Comparison of ENCODE assay signal across 18 cellular contexts in the genomic region with DNA sequence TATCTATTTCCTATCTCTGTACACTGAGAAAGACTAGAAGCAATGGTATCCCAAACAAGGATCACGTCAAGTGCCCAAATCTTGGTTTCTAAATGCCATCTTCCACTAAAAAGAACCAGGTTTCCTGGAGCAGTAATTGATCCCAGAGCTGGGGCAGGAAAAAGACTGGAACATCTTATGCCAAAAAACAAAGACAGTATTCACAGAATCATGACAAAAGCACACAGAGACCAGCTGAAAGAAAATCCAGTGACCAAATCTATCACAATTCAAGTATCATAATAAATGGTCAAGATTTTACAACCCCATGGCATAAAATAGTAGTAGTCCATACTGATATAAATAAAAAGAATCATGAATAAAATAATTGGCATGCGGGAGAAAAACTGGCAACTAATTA. TPM values are rescaled to one million over a fixed set of nuclear protein-coding genes. Genes with fewer than 3 reads are reported as not detected.
A peak's percentile ranks its signal among the peaks of the same experiment; 100 is the strongest.
DNase-seq lines count a peak whose midpoint lies in the region; ATAC-seq lines count a peak whose summit lies in the region.
"Had no signal": no experiment of that assay in that cellular context is flagged by ENCODE, and none has a peak within 500 bp of the region (broad histone marks: within the 10 kb centered on the region; RNA-seq: fewer than 3 reads in every experiment).

No MANE protein-coding gene starts in this region.

- no peaks in the 10 kb centered on the region for H3K9me3 Mint-ChIP-seq in stimulated activated memory B cell treated with anti-CD40 and anti-IgM and Interleukin-4, amounts not matched to agents 10 μg/mL and 1 μg/mL and 100 μg/mL, for 72 hours
- H3K9me3 Mint-ChIP-seq: CD4-positive, CD25-positive, alpha-beta regulatory T cell; CD8-positive, alpha-beta memory T cell; H9 had no signal

- no peak overlapping the region for H3K27ac Mint-ChIP-seq in stimulated activated memory B cell treated with anti-CD40 and anti-IgM and Interleukin-4, amounts not matched to agents 10 μg/mL and 1 μg/mL and 100 μg/mL, for 72 hours
- H3K27ac Mint-ChIP-seq: B cell, H9 had no signal

- H3K27me3 Mint-ChIP-seq in stimulated activated memory B cell treated with anti-CD40 and anti-IgM and Interleukin-4, amounts not matched to agents 10 μg/mL and 1 μg/mL and 100 μg/mL, for 72 hours, result no peaks in the 10 kb centered on the region
- H3K27me3 Mint-ChIP-seq: B cell; CD4-positive, CD25-positive, alpha-beta regulatory T cell; CD8-positive, alpha-beta memory T cell had no signal

- no peak for ATAC-seq in stimulated activated memory B cell treated with anti-CD40 and anti-IgM and Interleukin-4, amounts not matched to agents 10 μg/mL and 1 μg/mL and 100 μg/mL, for 72 hours
- ATAC-seq: HepG2 had no signal

- no peaks in the 10 kb centered on the region for H3K27me3 ChIP-seq in layer of hippocampus (ENCODE audit: control insufficient read depth, insufficient read depth, low read length)
- H3K27me3 ChIP-seq: BLaER1 treated with 17β-estradiol and CSF1 and Interleukin-3, amounts not matched to agents 10 nM and 100 nM had no signal

- in situ Hi-C loops in SK-MEL-5 (cut with HindIII; ENCODE audit: low pct_unique_long_range_greater_than_20kb, low sequenced_read_pairs), result no loop called here

- peak; percentile 8 for DNase-seq in Ammon's horn (ENCODE audit: low spot score)
- DNase-seq in SK-MEL-5 (ENCODE audit: low read depth, low spot score), result peak; percentile 10
- peak in 2 of 49 donors; percentile 1 to 30 for DNase-seq in substantia nigra (lab: John Stamatoyannopoulos, UW)
- no peak for DNase-seq in activated CD4-positive, CD25-positive, alpha-beta regulatory T cell treated with anti-CD3 and anti-CD28 coated beads, Interleukin-2, amount 50 U/mL, for 72 hours
- no peak for DNase-seq in DMS 273 (lab: John Stamatoyannopoulos, UW; ENCODE audit: unreplicated experiment)
- DNase-seq: 8988T; CD4-positive, CD25-positive, alpha-beta regulatory T cell; CD8-positive, alpha-beta memory T cell; COR-L47; H9 had no signal

- H3K27ac ChIP-seq in layer of hippocampus (ENCODE audit: low read depth, low read length) (peak overlapping the region; percentile 35), substantia nigra (ENCODE audit: low read depth, low read length, poor library complexity, severe bottlenecking) (peak overlapping the region; percentile 67)
- H3K27ac ChIP-seq: BLaER1 treated with 17β-estradiol and CSF1 and Interleukin-3, amounts not matched to agents 10 nM and 100 nM had no signal

- peaks cover 6% of the 10 kb centered on the region for H3K4me1 Mint-ChIP-seq in stimulated activated memory B cell treated with anti-CD40 and anti-IgM and Interleukin-4, amounts not matched to agents 10 μg/mL and 1 μg/mL and 100 μg/mL, for 72 hours
- H3K4me1 Mint-ChIP-seq: B cell, H9 had no signal

- no peak overlapping the region for H3K4me3 Mint-ChIP-seq in stimulated activated memory B cell treated with anti-CD40 and anti-IgM and Interleukin-4, amounts not matched to agents 10 μg/mL and 1 μg/mL and 100 μg/mL, for 72 hours
- H3K4me3 Mint-ChIP-seq: B cell; CD8-positive, alpha-beta memory T cell; H9 had no signal

- peaks cover 54% of the 10 kb centered on the region for H3K36me3 Mint-ChIP-seq in stimulated activated memory B cell treated with anti-CD40 and anti-IgM and Interleukin-4, amounts not matched to agents 10 μg/mL and 1 μg/mL and 100 μg/mL, for 72 hours

RNA-seq across cellular contexts. Expression of gene CENPC, which starts 44.9 kb away (rescaled TPM):
- 8.8 and 9.5 TPM in 2 replicates for total RNA-seq in SK-MEL-5 (2014; rRNA removed; shearing (Covaris generic))
- 5.2 and 5.4 TPM in 2 replicates for polyA plus RNA-seq in SK-MEL-5 (2015; cell fraction: cytosol; rRNA removed)
- 23.5 and 32.5 TPM in 2 replicates for polyA plus RNA-seq in SK-MEL-5 (2015; cell fraction: nucleus; rRNA removed)

RNA-seq across cellular contexts. Expression of gene STAP1, which starts 58.2 kb away (rescaled TPM):
- not detected in 2 replicates for total RNA-seq in SK-MEL-5 (2014; rRNA removed; shearing (Covaris generic))
- not detected in 2 replicates for polyA plus RNA-seq in SK-MEL-5 (2015; cell fraction: cytosol; rRNA removed)
- not detected in 2 replicates for polyA plus RNA-seq in SK-MEL-5 (2015; cell fraction: nucleus; rRNA removed)
- total RNA-seq: A673, H1, H9, HepG2 had no signal
- polyA plus RNA-seq: AG04450, H1, HepG2 had no signal

Comparison
In these comparisons a context has a peak if more than half of its experiments do, and no peak if none do; other contexts are left out.
1. DNase-seq: peak in Ammon's horn (single experiment) and SK-MEL-5 (single experiment); none in activated CD4-positive, CD25-positive, alpha-beta regulatory T cell treated with anti-CD3 and anti-CD28 coated beads, Interleukin-2, amount 50 U/mL, for 72 hours (single experiment) and DMS 273 (single experiment).